In the genomic region with DNA sequence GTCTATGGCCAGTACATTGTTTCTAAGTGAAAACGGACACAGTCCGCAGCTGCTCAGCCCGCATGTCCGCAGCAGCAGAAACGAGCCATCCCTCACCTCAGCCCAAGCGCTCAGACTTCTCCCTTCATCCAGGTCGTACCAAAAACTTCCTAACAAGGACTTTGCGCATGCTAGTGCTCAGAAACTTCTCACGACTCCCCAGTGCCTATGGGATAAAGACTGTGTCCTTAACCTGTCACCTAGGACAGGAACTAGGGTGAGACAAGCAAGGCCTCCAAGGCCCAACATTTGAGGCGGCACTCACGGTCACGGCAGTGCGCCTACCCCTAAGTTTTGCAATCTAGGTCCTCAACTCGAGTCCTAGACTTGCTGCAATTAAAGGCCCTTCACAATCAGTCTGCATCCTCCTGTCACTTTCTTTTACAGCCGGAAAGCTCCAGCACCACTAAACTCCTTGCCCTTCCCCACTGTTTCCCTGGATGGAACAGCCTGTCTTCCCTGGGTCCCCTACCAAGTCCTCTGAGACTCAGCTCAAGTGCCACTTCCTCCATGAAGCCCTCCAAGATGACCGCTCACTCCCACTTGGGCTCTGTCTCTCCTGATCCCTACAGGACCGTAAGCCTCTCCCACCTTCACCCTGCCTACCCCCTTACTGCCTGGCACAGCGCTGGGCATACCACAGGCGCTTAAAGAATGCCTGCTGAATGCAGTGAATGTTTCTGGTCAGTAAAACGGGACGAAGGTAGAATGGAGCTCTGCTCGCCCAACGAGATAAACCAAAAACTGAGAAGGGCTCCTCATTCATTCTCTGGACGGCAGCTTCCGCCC, we compare ENCODE assay signal across 8 cellular contexts. TPM values are rescaled to one million over a fixed set of nuclear protein-coding genes. Genes with fewer than 3 reads are reported as not detected.
A peak's percentile ranks its signal among the peaks of the same experiment; 100 is the strongest.
DNase-seq lines count a peak whose midpoint lies in the region; ATAC-seq lines count a peak whose summit lies in the region.

No MANE protein-coding gene starts in this region.

- no peaks in the 10 kb centered on the region for H3K36me3 ChIP-seq in CD4-positive, alpha-beta memory T cell (ENCODE audit: insufficient read depth, low read length)
- no peaks in the 10 kb centered on the region; the same call in 1 of the 2 replicates for H3K36me3 ChIP-seq in iPS-20b (ENCODE audit: insufficient read depth, low read depth, low read length)

- H3K27ac Mint-ChIP-seq in CD4-positive, alpha-beta memory T cell, result peak overlapping the region; percentile 52 to 92 (median 86)
- H3K27ac Mint-ChIP-seq in activated T-helper 2 cell treated with anti-CD3 and anti-CD28 coated beads, Interferon-gamma antibody, Interleukin-2, Interleukin-4, amounts not matched to agents 10 μg/mL and 5 μg/mL and 100 μg/mL, durations not matched to agents 14 hours and 24 hours and 36 hours, result peak overlapping the region; percentile 76
- H3K27ac Mint-ChIP-seq in stimulated activated naive B cell treated with anti-CD40 and anti-IgM and Interleukin-4, amounts not matched to agents 10 μg/mL and 1 μg/mL and 100 μg/mL, for 72 hours, result peak overlapping the region; percentile 95

- intact Hi-C loops in CD4-positive, alpha-beta memory T cell (cut with micrococcal nuclease), result no loop called here
- intact Hi-C loops in activated T-helper 2 cell treated with anti-CD3 and anti-CD28 coated beads, Interferon-gamma antibody, Interleukin-2, Interleukin-4, amounts not matched to agents 10 μg/mL and 5 μg/mL and 100 μg/mL, durations not matched to agents 14 hours and 24 hours and 36 hours (cut with micrococcal nuclease), result loop anchor here (2.0 to 5.0 kb wide), 2 partner anchors 49 to 174 kb away; partner anchors contain the start of genes FEM1B and PIAS1

- POLR2A ChIA-PET in CD4-positive, alpha-beta memory T cell (lab: Charles Lee; ENCODE audit: partially characterized antibody), result interaction anchor here (0.8 to 4.8 kb wide), 7 partner anchors 13 to 387 kb away, joined by 3 to 42 read pairs (median 4); partner anchors contain the start of genes FEM1B and PIAS1

- peaks cover 0 to 3% of the 10 kb centered on the region in 2 donors for H3K36me3 Mint-ChIP-seq in CD4-positive, alpha-beta memory T cell
- peaks cover 27% of the 10 kb centered on the region for H3K36me3 Mint-ChIP-seq in activated T-helper 2 cell treated with anti-CD3 and anti-CD28 coated beads, Interferon-gamma antibody, Interleukin-2, Interleukin-4, amounts not matched to agents 10 μg/mL and 5 μg/mL and 100 μg/mL, durations not matched to agents 14 hours and 24 hours and 36 hours (ENCODE audit: low read depth)
- H3K36me3 Mint-ChIP-seq in stimulated activated naive B cell treated with anti-CD40 and anti-IgM and Interleukin-4, amounts not matched to agents 10 μg/mL and 1 μg/mL and 100 μg/mL, for 72 hours, result peaks cover 2 to 14% of the 10 kb centered on the region in 2 donors

- peak overlapping the region; percentile 87 for H3K9ac ChIP-seq in iPS-20b (ENCODE audit: low read depth, low read length)

- CTCF ChIA-PET in CD4-positive, alpha-beta memory T cell (lab: Charles Lee; ENCODE audit: partially characterized antibody), result interaction anchor here (1.0 to 2.0 kb wide), 3 partner anchors 49 to 771 kb away, joined by 3 to 9 read pairs (median 3); partner anchors contain the start of gene FEM1B

- H3K27ac ChIP-seq in CD4-positive, alpha-beta memory T cell (ENCODE audit: low read depth, low read length), result peak overlapping the region; percentile 57
- no peak overlapping the region for H3K27ac ChIP-seq in iPS-20b (ENCODE audit: low read length)

- peak overlapping the region; percentile 84 to 98 (median 88) for H3K4me3 Mint-ChIP-seq in CD4-positive, alpha-beta memory T cell
- peak overlapping the region; percentile 94 for H3K4me3 Mint-ChIP-seq in activated T-helper 2 cell treated with anti-CD3 and anti-CD28 coated beads, Interferon-gamma antibody, Interleukin-2, Interleukin-4, amounts not matched to agents 10 μg/mL and 5 μg/mL and 100 μg/mL, durations not matched to agents 14 hours and 24 hours and 36 hours (ENCODE audit: low read depth)
- peak overlapping the region; percentile 81 to 84 for H3K4me3 Mint-ChIP-seq in stimulated activated naive B cell treated with anti-CD40 and anti-IgM and Interleukin-4, amounts not matched to agents 10 μg/mL and 1 μg/mL and 100 μg/mL, for 72 hours

- DNase-seq in CD4-positive, alpha-beta memory T cell, result no peak
- peak; percentile 27 for DNase-seq in HT1080 (ENCODE audit: low read depth)
- no peak for DNase-seq in activated T-helper 2 cell treated with anti-CD3 and anti-CD28 coated beads, Interferon-gamma antibody, Interleukin-2, Interleukin-4, amounts not matched to agents 10 μg/mL and 5 μg/mL and 100 μg/mL, durations not matched to agents 14 hours and 24 hours and 36 hours (ENCODE audit: low spot score)
- DNase-seq in stimulated activated naive B cell treated with anti-CD40 and anti-IgM and Interleukin-4, amounts not matched to agents 10 μg/mL and 1 μg/mL and 100 μg/mL, for 72 hours, result no peak
- DNase-seq in hippocampal formation (lab: John Stamatoyannopoulos, UW), result no peak
- no peak for DNase-seq in COLO829 (ENCODE audit: low spot score)

- H3K4me1 Mint-ChIP-seq in CD4-positive, alpha-beta memory T cell, result peaks cover 21 to 32% (median 27%) of the 10 kb centered on the region in 4 donors
- H3K4me1 Mint-ChIP-seq in activated T-helper 2 cell treated with anti-CD3 and anti-CD28 coated beads, Interferon-gamma antibody, Interleukin-2, Interleukin-4, amounts not matched to agents 10 μg/mL and 5 μg/mL and 100 μg/mL, durations not matched to agents 14 hours and 24 hours and 36 hours (ENCODE audit: low read depth), result peaks cover 34% of the 10 kb centered on the region
- H3K4me1 Mint-ChIP-seq in stimulated activated naive B cell treated with anti-CD40 and anti-IgM and Interleukin-4, amounts not matched to agents 10 μg/mL and 1 μg/mL and 100 μg/mL, for 72 hours, result peaks cover 38 to 72% of the 10 kb centered on the region in 2 donors

- no peak for ATAC-seq in stimulated activated naive B cell treated with anti-CD40 and anti-IgM and Interleukin-4, amounts not matched to agents 10 μg/mL and 1 μg/mL and 100 μg/mL, for 72 hours (replicated peaks)
- ATAC-seq in HG02884 (IDR thresholded peaks at IDR 0.05; ENCODE audit: unreplicated experiment), result no peak

- H3K27me3 Mint-ChIP-seq in CD4-positive, alpha-beta memory T cell, result no peaks in the 10 kb centered on the region
- H3K27me3 Mint-ChIP-seq in activated T-helper 2 cell treated with anti-CD3 and anti-CD28 coated beads, Interferon-gamma antibody, Interleukin-2, Interleukin-4, amounts not matched to agents 10 μg/mL and 5 μg/mL and 100 μg/mL, durations not matched to agents 14 hours and 24 hours and 36 hours (ENCODE audit: low read depth), result no peaks in the 10 kb centered on the region
- no peaks in the 10 kb centered on the region for H3K27me3 Mint-ChIP-seq in stimulated activated naive B cell treated with anti-CD40 and anti-IgM and Interleukin-4, amounts not matched to agents 10 μg/mL and 1 μg/mL and 100 μg/mL, for 72 hours

- H3K9me3 ChIP-seq in CD4-positive, alpha-beta memory T cell (ENCODE audit: control insufficient read depth in 1 of 2, low read length in 2 of 2), result no peaks in the 10 kb centered on the region
- H3K9me3 ChIP-seq in iPS-20b (ENCODE audit: insufficient read depth, low read depth, low read length), result peaks cover under 1% of the 10 kb centered on the region

- H3K4me3 ChIP-seq in CD4-positive, alpha-beta memory T cell (ENCODE audit: low read length in 2 of 2), result peak overlapping the region; percentile 78 to 91
- H3K4me3 ChIP-seq in iPS-20b (ENCODE audit: low read length), result peak overlapping the region; percentile 88

- H3K27me3 ChIP-seq in CD4-positive, alpha-beta memory T cell (ENCODE audit: insufficient read depth, low read length), result no peaks in the 10 kb centered on the region
- H3K27me3 ChIP-seq in iPS-20b (ENCODE audit: insufficient read depth, low read length), result no peaks in the 10 kb centered on the region; the same call in 1 of the 2 replicates

- H3K4me1 ChIP-seq in CD4-positive, alpha-beta memory T cell (ENCODE audit: insufficient read depth, low read length), result peaks cover 20% of the 10 kb centered on the region
- peaks cover 11% of the 10 kb centered on the region for H3K4me1 ChIP-seq in iPS-20b (ENCODE audit: insufficient read depth, low read length)

- no peaks in the 10 kb centered on the region for H3K9me3 Mint-ChIP-seq in CD4-positive, alpha-beta memory T cell
- H3K9me3 Mint-ChIP-seq in activated T-helper 2 cell treated with anti-CD3 and anti-CD28 coated beads, Interferon-gamma antibody, Interleukin-2, Interleukin-4, amounts not matched to agents 10 μg/mL and 5 μg/mL and 100 μg/mL, durations not matched to agents 14 hours and 24 hours and 36 hours, result no peaks in the 10 kb centered on the region
- H3K9me3 Mint-ChIP-seq in stimulated activated naive B cell treated with anti-CD40 and anti-IgM and Interleukin-4, amounts not matched to agents 10 μg/mL and 1 μg/mL and 100 μg/mL, for 72 hours, result no peaks in the 10 kb centered on the region

RNA-seq across cellular contexts. Expression of gene CLN6, which starts 1.2 kb away (rescaled TPM):
- 10 to 100 TPM; 14.5 to 15.6 TPM for total RNA-seq in CD4-positive, alpha-beta memory T cell
- polyA plus RNA-seq in CD4-positive, alpha-beta memory T cell, result 1 to 10 TPM; 2.2 to 2.6 TPM
- total RNA-seq in HT1080 (2014; rRNA removed; shearing (Covaris generic)), result 36.2 and 62.8 TPM in 2 replicates
- polyA plus RNA-seq in HT1080 (2015; cell fraction: cytosol; rRNA removed), result 49.2 and 51.9 TPM in 2 replicates
- 44.0 and 44.8 TPM in 2 replicates for polyA plus RNA-seq in HT1080 (2015; cell fraction: nucleus; rRNA removed)
- 82.4 and 84.9 TPM in 2 replicates for total RNA-seq in activated T-helper 2 cell treated with anti-CD3 and anti-CD28 coated beads, Interferon-gamma antibody, Interleukin-2, Interleukin-4, amounts not matched to agents 10 μg/mL and 5 μg/mL and 100 μg/mL, durations not matched to agents 14 hours and 24 hours and 36 hours

RNA-seq across cellular contexts. Expression of gene CALML4, which starts 23.2 kb away (rescaled TPM):
- total RNA-seq in CD4-positive, alpha-beta memory T cell, result 1 to 10 TPM; 3.8 to 5.1 TPM
- polyA plus RNA-seq in CD4-positive, alpha-beta memory T cell, result under 1 TPM; 0.79 to 0.84 TPM
- 1.6 and 4.9 TPM in 2 replicates for total RNA-seq in HT1080 (2014; rRNA removed; shearing (Covaris generic))
- 2.9 and 3.8 TPM in 2 replicates for polyA plus RNA-seq in HT1080 (2015; cell fraction: cytosol; rRNA removed)
- polyA plus RNA-seq in HT1080 (2015; cell fraction: nucleus; rRNA removed), result 11.1 and 11.9 TPM in 2 replicates
- 11.9 and 12.1 TPM in 2 replicates for total RNA-seq in activated T-helper 2 cell treated with anti-CD3 and anti-CD28 coated beads, Interferon-gamma antibody, Interleukin-2, Interleukin-4, amounts not matched to agents 10 μg/mL and 5 μg/mL and 100 μg/mL, durations not matched to agents 14 hours and 24 hours and 36 hours

RNA-seq across cellular contexts. Expression of gene FEM1B, which starts 49.2 kb away (rescaled TPM):
- total RNA-seq in CD4-positive, alpha-beta memory T cell, result 10 to 100 TPM; 48.3 to 49.1 TPM
- 10 to 100 TPM; 19.0 to 28.8 TPM for polyA plus RNA-seq in CD4-positive, alpha-beta memory T cell
- 28.0 and 44.1 TPM in 2 replicates for total RNA-seq in HT1080 (2014; rRNA removed; shearing (Covaris generic))
- polyA plus RNA-seq in HT1080 (2015; cell fraction: cytosol; rRNA removed), result 19.1 and 22.8 TPM in 2 replicates
- polyA plus RNA-seq in HT1080 (2015; cell fraction: nucleus; rRNA removed), result 20.0 and 21.1 TPM in 2 replicates
- 45.1 and 50.4 TPM in 2 replicates for total RNA-seq in activated T-helper 2 cell treated with anti-CD3 and anti-CD28 coated beads, Interferon-gamma antibody, Interleukin-2, Interleukin-4, amounts not matched to agents 10 μg/mL and 5 μg/mL and 100 μg/mL, durations not matched to agents 14 hours and 24 hours and 36 hours
